Comparison of ENCODE assay signal across 1 cellular context in genomic region chr4:158229768-158230167, GRCh38.
A peak's percentile ranks its signal among the peaks of the same experiment; 100 is the strongest.
TF ChIP-seq lines count a peak whose summit lies in the region.

No MANE protein-coding gene starts in this region.

TF ChIP-seq in GM23338, 12 proteins besides CTCF, POLR2A, EP300 and RAD21:
- TF ChIP-seq ZNF462 (CRISPR knock-in tag; IDR thresholded peaks at IDR 0.05) (0 out of 2 replicates have a peak, but pooled peaks have one; percentile 27), POLR2AphosphoS5 (IDR thresholded peaks at IDR 0.05; ENCODE audit: low read depth) (no peak), STAT1 (IDR thresholded peaks at IDR 0.05; ENCODE audit: unreplicated experiment) (no peak)
